ENCODE assay signal across 1 cellular context in the genomic region with DNA sequence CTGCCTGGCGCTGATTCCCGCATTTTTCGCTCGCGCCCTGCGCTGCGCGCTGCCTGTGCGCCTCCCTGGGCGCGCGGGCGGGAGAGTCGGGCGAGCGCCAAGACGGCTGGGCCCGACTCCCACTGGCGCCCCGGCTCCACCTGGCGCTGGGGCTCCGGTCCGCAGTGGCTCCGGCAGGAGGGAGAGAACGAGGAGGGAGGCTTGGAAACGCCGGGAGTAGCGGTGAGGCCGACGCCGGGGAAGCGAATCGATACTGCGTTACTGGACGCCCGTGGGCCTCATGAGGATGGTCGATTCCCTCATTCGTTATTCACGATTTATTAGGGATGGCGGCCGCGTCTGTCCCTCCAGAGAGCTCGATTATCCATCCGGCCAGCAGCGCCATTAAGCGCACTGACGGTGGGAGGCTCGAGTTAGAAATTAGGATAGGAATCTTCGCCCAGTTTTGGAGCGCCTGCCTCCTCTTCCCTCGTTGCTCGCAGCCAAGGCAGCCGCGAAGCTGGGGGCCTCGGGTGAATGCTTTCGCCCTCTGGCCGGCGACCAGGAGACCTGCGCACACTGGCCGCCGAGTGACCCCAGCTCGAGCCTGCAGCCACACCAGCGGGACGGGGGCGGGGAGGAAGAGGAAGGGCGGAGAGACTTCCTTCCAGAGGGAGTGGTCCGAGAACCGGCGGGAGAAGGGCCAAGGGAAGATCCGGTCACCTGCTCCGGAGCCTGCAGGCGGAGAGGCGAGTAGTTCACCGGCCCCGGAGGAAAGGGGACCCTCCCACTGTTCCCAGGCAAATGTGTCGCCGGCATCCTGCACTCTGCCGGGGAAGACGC.
TF ChIP-seq lines count a peak whose summit lies in the region.

No MANE protein-coding gene starts in this region.

TF ChIP-seq in HEK293, 187 proteins besides CTCF, POLR2A, EP300 and RAD21 (continued from another document and continues in another):
- TF ChIP-seq ZNF776 (tag by site-specific recombination; IDR thresholded peaks at IDR 0.05; ENCODE audit: borderline replicate concordance) (no peak), ZNF747 (tag by site-specific recombination; IDR thresholded peaks at IDR 0.05) (no peak), HOXC10 (CRISPR knock-in tag; IDR thresholded peaks at IDR 0.05) (no peak), ZBTB7A (tag by site-specific recombination; IDR thresholded peaks at IDR 0.05; ENCODE audit: low read depth) (no peak), YY2 (tag by site-specific recombination; IDR thresholded peaks at IDR 0.05) (peak; percentile 69), ZNF571 (tag by site-specific recombination; IDR thresholded peaks at IDR 0.05) (no peak), TCF7L2 (IDR thresholded peaks at IDR 0.05; ENCODE audit: borderline replicate concordance, low read depth, low read length) (no peak), SP7 (tag by site-specific recombination; IDR thresholded peaks at IDR 0.05) (peak; percentile 68), ZFP69B (tag by site-specific recombination; IDR thresholded peaks at IDR 0.05) (peak; percentile 68; the same call in 1 of the 2 replicates), IKZF3 (tag by site-specific recombination; IDR thresholded peaks at IDR 0.05) (peak; percentile 96), ZNF416 (tag by site-specific recombination; IDR thresholded peaks at IDR 0.05) (no peak), ZNF280D (tag by site-specific recombination; IDR thresholded peaks at IDR 0.05) (no peak), ZNF692 (tag by site-specific recombination; IDR thresholded peaks at IDR 0.05) (peak; percentile 61), ZSCAN30 (tag by site-specific recombination; IDR thresholded peaks at IDR 0.05) (peak; percentile 98), ZNF837 (tag by site-specific recombination; IDR thresholded peaks at IDR 0.05) (no peak), ZSCAN16 (tag by site-specific recombination; IDR thresholded peaks at IDR 0.05) (no peak), ZNF146 (tag by site-specific recombination; IDR thresholded peaks at IDR 0.05) (no peak), ZNF2 (tag by site-specific recombination; IDR thresholded peaks at IDR 0.05) (0 out of 2 replicates have a peak, but pooled peaks have one; percentile 29), BCL11A (tag by site-specific recombination; IDR thresholded peaks at IDR 0.05; ENCODE audit: low read depth) (peak; percentile 83; the same call in 1 of the 2 replicates), ZBTB21 (tag by site-specific recombination; IDR thresholded peaks at IDR 0.05) (0 out of 2 replicates have a peak, but pooled peaks have one; percentile 18), SP3 (tag by site-specific recombination; IDR thresholded peaks at IDR 0.05) (peak; percentile 85), ZNF791 (tag by site-specific recombination; IDR thresholded peaks at IDR 0.05) (no peak), ZNF544 (tag by site-specific recombination; IDR thresholded peaks at IDR 0.05) (no peak), BCL11B (tag by site-specific recombination; IDR thresholded peaks at IDR 0.05; ENCODE audit: low read depth) (0 out of 2 replicates have a peak, but pooled peaks have one; percentile 33), ZNF341 (tag by site-specific recombination; IDR thresholded peaks at IDR 0.05; ENCODE audit: low read depth) (peak; percentile 100), KLF17 (tag by site-specific recombination; IDR thresholded peaks at IDR 0.05) (peak; percentile 62; the same call in 1 of the 2 replicates), ZNF777 (tag by site-specific recombination; IDR thresholded peaks at IDR 0.05; ENCODE audit: borderline replicate concordance) (no peak), ZFP37 (tag by site-specific recombination; IDR thresholded peaks at IDR 0.05) (peak; percentile 64; the same call in 1 of the 2 replicates), ZNF174 (tag by site-specific recombination; IDR thresholded peaks at IDR 0.05) (no peak), GLIS1 (tag by site-specific recombination; IDR thresholded peaks at IDR 0.05) (peak; percentile 25; the same call in 1 of the 2 replicates), ZNF394 (tag by site-specific recombination; IDR thresholded peaks at IDR 0.05; ENCODE audit: borderline replicate concordance) (peak; percentile 71), ZNF600 (tag by site-specific recombination; IDR thresholded peaks at IDR 0.05) (peak; percentile 98), ZBTB17 (tag by site-specific recombination; IDR thresholded peaks at IDR 0.05) (peak; percentile 98), EGR2 (tag by site-specific recombination; IDR thresholded peaks at IDR 0.05; ENCODE audit: low read depth) (peak; percentile 47; the same call in 1 of the 2 replicates), ZNF843 (tag by site-specific recombination; IDR thresholded peaks at IDR 0.05) (peak; percentile 55; the same call in 1 of the 2 replicates), ZNF792 (tag by site-specific recombination; IDR thresholded peaks at IDR 0.05) (no peak), SP2 (tag by site-specific recombination; IDR thresholded peaks at IDR 0.05) (peak; percentile 91), PATZ1 (tag by site-specific recombination; IDR thresholded peaks at IDR 0.05) (peak; percentile 84), ZNF266 (tag by site-specific recombination; IDR thresholded peaks at IDR 0.05; ENCODE audit: low read depth) (no peak)
- TF ChIP-seq, protein P1, sequence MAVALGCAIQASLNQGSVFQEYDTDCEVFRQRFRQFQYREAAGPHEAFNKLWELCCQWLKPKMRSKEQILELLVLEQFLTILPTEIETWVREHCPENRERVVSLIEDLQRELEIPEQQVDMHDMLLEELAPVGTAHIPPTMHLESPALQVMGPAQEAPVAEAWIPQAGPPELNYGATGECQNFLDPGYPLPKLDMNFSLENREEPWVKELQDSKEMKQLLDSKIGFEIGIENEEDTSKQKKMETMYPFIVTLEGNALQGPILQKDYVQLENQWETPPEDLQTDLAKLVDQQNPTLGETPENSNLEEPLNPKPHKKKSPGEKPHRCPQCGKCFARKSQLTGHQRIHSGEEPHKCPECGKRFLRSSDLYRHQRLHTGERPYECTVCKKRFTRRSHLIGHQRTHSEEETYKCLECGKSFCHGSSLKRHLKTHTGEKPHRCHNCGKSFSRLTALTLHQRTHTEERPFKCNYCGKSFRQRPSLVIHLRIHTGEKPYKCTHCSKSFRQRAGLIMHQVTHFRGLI (tag by site-specific recombination; IDR thresholded peaks at IDR 0.05), result no peak
- TF ChIP-seq, protein P2, sequence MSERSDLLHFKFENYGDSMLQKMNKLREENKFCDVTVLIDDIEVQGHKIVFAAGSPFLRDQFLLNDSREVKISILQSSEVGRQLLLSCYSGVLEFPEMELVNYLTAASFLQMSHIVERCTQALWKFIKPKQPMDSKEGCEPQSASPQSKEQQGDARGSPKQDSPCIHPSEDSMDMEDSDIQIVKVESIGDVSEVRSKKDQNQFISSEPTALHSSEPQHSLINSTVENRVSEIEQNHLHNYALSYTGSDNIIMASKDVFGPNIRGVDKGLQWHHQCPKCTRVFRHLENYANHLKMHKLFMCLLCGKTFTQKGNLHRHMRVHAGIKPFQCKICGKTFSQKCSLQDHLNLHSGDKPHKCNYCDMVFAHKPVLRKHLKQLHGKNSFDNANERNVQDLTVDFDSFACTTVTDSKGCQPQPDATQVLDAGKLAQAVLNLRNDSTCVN (tag by site-specific recombination; optimal IDR thresholded peaks at IDR 0.05), result peak; percentile 96
- TF ChIP-seq, protein P3, sequence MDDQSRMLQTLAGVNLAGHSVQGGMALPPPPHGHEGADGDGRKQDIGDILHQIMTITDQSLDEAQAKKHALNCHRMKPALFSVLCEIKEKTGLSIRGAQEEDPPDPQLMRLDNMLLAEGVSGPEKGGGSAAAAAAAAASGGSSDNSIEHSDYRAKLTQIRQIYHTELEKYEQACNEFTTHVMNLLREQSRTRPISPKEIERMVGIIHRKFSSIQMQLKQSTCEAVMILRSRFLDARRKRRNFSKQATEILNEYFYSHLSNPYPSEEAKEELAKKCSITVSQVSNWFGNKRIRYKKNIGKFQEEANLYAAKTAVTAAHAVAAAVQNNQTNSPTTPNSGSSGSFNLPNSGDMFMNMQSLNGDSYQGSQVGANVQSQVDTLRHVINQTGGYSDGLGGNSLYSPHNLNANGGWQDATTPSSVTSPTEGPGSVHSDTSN (CRISPR knock-in tag; IDR thresholded peaks at IDR 0.05), result peak; percentile 71
- TF ChIP-seq, protein P4, sequence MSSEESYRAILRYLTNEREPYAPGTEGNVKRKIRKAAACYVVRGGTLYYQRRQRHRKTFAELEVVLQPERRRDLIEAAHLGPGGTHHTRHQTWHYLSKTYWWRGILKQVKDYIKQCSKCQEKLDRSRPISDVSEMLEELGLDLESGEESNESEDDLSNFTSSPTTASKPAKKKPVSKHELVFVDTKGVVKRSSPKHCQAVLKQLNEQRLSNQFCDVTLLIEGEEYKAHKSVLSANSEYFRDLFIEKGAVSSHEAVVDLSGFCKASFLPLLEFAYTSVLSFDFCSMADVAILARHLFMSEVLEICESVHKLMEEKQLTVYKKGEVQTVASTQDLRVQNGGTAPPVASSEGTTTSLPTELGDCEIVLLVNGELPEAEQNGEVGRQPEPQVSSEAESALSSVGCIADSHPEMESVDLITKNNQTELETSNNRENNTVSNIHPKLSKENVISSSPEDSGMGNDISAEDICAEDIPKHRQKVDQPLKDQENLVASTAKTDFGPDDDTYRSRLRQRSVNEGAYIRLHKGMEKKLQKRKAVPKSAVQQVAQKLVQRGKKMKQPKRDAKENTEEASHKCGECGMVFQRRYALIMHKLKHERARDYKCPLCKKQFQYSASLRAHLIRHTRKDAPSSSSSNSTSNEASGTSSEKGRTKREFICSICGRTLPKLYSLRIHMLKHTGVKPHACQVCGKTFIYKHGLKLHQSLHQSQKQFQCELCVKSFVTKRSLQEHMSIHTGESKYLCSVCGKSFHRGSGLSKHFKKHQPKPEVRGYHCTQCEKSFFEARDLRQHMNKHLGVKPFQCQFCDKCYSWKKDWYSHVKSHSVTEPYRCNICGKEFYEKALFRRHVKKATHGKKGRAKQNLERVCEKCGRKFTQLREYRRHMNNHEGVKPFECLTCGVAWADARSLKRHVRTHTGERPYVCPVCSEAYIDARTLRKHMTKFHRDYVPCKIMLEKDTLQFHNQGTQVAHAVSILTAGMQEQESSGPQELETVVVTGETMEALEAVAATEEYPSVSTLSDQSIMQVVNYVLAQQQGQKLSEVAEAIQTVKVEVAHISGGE (tag by site-specific recombination; conservative IDR thresholded peaks at IDR 0.05; ENCODE audit: low read depth), result peak; percentile 66
- TF ChIP-seq, protein P5, sequence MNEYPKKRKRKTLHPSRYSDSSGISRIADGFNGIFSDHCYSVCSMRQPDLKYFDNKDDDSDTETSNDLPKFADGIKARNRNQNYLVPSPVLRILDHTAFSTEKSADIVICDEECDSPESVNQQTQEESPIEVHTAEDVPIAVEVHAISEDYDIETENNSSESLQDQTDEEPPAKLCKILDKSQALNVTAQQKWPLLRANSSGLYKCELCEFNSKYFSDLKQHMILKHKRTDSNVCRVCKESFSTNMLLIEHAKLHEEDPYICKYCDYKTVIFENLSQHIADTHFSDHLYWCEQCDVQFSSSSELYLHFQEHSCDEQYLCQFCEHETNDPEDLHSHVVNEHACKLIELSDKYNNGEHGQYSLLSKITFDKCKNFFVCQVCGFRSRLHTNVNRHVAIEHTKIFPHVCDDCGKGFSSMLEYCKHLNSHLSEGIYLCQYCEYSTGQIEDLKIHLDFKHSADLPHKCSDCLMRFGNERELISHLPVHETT (tag by site-specific recombination; IDR thresholded peaks at IDR 0.05), result peak; percentile 10; the same call in 1 of the 2 replicates
